1 cellular context compared by ENCODE assay signal in genomic region chr12:53995311-53996187, GRCh38.
TF ChIP-seq lines count a peak whose summit lies in the region.

No MANE protein-coding gene starts in this region.

TF ChIP-seq in K562, 482 proteins besides CTCF, POLR2A, EP300 and RAD21 (continued from another document):
- TF ChIP-seq AFF1 (IDR thresholded peaks at IDR 0.05; ENCODE audit: low read depth in 1 of 2, partially characterized antibody in 2 of 2) (no peak), CBFA2T2 (conservative IDR thresholded peaks at IDR 0.05) (no peak), ZNF134 (CRISPR knock-in tag; conservative IDR thresholded peaks at IDR 0.05) (no peak), THAP7 (CRISPR knock-in tag; IDR thresholded peaks at IDR 0.05) (no peak), ZNF239 (CRISPR knock-in tag; IDR thresholded peaks at IDR 0.05) (no peak), ZBTB11 (CRISPR knock-in tag; IDR thresholded peaks at IDR 0.05) (peak in 2 of 3 experiments; percentile 74 to 85; a peak in 4 of 6 replicates), ZFP91 (CRISPR knock-in tag; IDR thresholded peaks at IDR 0.05) (no peak), CUX1 (CRISPR knock-in tag; IDR thresholded peaks at IDR 0.05) (no peak), NFRKB (IDR thresholded peaks at IDR 0.05; ENCODE audit: low read depth) (peak; percentile 92; the same call in 1 of the 2 replicates), NELFE (IDR thresholded peaks at IDR 0.05; ENCODE audit: insufficient read depth, insufficient read length) (no peak), ELK1 (CRISPR knock-in tag; IDR thresholded peaks at IDR 0.05) (no peak), POLR3G (IDR thresholded peaks at IDR 0.05; ENCODE audit: extremely low read depth, insufficient read length, insufficient replicate concordance) (no peak), KLF1 (tag; IDR thresholded peaks at IDR 0.05) (0 out of 2 replicates have a peak, but pooled peaks have one; percentile 23), NEUROD1 (IDR thresholded peaks at IDR 0.05; ENCODE audit: borderline replicate concordance, low read depth, low read length, partially characterized antibody) (no peak), AFF4 (CRISPR knock-in tag; IDR thresholded peaks at IDR 0.05) (no peak; the same call in 1 of the 2 replicates), ATF6 (CRISPR knock-in tag; IDR thresholded peaks at IDR 0.05) (no peak), ZNF263 (CRISPR knock-in tag; IDR thresholded peaks at IDR 0.05; ENCODE audit: borderline replicate concordance) (peak; percentile 15; the same call in 1 of the 2 replicates), TCFL5 (CRISPR knock-in tag; conservative IDR thresholded peaks at IDR 0.05) (no peak), PBX2 (CRISPR knock-in tag; IDR thresholded peaks at IDR 0.05; ENCODE audit: low read depth) (no peak), PBX2 (tag; conservative IDR thresholded peaks at IDR 0.05; ENCODE audit: low read depth) (no peak)
